ENCODE assay signal across 12 cellular contexts in the genomic region with DNA sequence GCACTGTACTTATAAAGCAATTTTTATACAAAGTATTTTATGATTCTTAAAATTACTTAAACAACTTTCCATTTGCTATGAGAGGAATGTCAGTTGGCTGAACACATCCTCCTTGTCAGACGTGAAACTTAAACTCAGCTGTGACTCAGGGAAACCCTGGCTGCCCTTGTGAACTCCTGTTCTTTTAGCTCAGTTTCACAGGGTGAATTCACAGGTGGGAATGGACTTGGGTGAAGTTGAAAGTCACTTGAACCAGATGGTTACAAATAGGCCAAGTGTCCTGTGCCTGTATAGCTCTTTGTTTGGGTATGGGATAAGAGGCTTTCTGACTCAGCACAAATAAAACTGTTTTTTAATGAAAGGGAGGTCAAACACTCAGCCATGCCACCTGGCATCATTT.
DNase-seq lines count a peak whose midpoint lies in the region; ATAC-seq and TF ChIP-seq lines count a peak whose summit lies in the region.
"Had no signal": no experiment of that assay in that cellular context is flagged by ENCODE, and none has a peak within 500 bp of the region (broad histone marks: within the 10 kb centered on the region; RNA-seq: fewer than 3 reads in every experiment).

No MANE protein-coding gene starts in this region.

- 23 to 27% methylated on average over 1 of the region's 1 CpG for WGBS in testis, 2 donors

- intact Hi-C loops in testis (cut with DNase I; ENCODE audit: low total_unique reads) = no loop called here

- H3K9me3 ChIP-seq in MG63 (no peaks in the 10 kb centered on the region), testis (no peaks in the 10 kb centered on the region)

- DNase-seq in AG09309 (ENCODE audit: low read depth) (peak; percentile 14), MG63 (peak; percentile 39), cardiac fibroblast (ENCODE audit: low read depth in 2 of 2) (peak; percentile 52 to 82), myocyte (ENCODE audit: low read depth) (peak; percentile 65), NCI-H82 (lab: John Stamatoyannopoulos, UW) (no peak), testis (no peak)
- no peak for DNase-seq in activated naive CD4-positive, alpha-beta T cell treated with Interleukin-2 at 50 U/mL for 16 hours
- DNase-seq: activated CD4-positive, alpha-beta T cell treated with anti-CD3 and anti-CD28 coated beads for 36 hours; C1 segment of cervical spinal cord; heart left ventricle; NCI-H446 had no signal

- H3K27ac ChIP-seq in testis = no peak overlapping the region
- H3K27ac ChIP-seq: heart left ventricle had no signal

- no peak for ATAC-seq in HG02884 (IDR thresholded peaks at IDR 0.05; ENCODE audit: unreplicated experiment)
- ATAC-seq: activated CD4-positive, alpha-beta T cell treated with anti-CD3 and anti-CD28 coated beads for 36 hours; heart left ventricle had no signal

- TF ChIP-seq CTCF in AG09309 (IDR thresholded peaks at IDR 0.05; ENCODE audit: control insufficient read depth, insufficient read depth, low read depth, low read length, missing control alignments) = no peak
- TF ChIP-seq CTCF in cardiac fibroblast (IDR thresholded peaks at IDR 0.05; ENCODE audit: low read depth, low read length) = no peak
- TF ChIP-seq CTCF in testis (IDR thresholded peaks at IDR 0.05) = no peak

- TF ChIP-seq POLR2A in testis (IDR thresholded peaks at IDR 0.05) = no peak

- H3K36me3 ChIP-seq in MG63 (no peaks in the 10 kb centered on the region), testis (ENCODE audit: low read depth, missing control alignments) (no peaks in the 10 kb centered on the region)
- H3K36me3 ChIP-seq: heart left ventricle had no signal

- H3K27me3 ChIP-seq in MG63 (no peaks in the 10 kb centered on the region), testis (no peaks in the 10 kb centered on the region)
- H3K27me3 ChIP-seq: heart left ventricle had no signal

- no peak overlapping the region for H3K4me3 ChIP-seq in AG09309 (ENCODE audit: control insufficient read depth, low read depth, low read length)
- H3K4me3 ChIP-seq in MG63 = no peak overlapping the region
- H3K4me3 ChIP-seq in cardiac fibroblast (replicated peaks in 1 of 2; ENCODE audit: low read depth in 2 of 2, low read length in 2 of 2) = no peak overlapping the region
- no peak overlapping the region for H3K4me3 ChIP-seq in testis
- H3K4me3 ChIP-seq: heart left ventricle had no signal

- H3K4me1 ChIP-seq in testis = no peaks in the 10 kb centered on the region
- H3K4me1 ChIP-seq: heart left ventricle had no signal

Comparison
In these comparisons a context has a peak if more than half of its experiments do, and no peak if none do; other contexts are left out.
1. DNase-seq: peak in AG09309 (single experiment), MG63 (single experiment), cardiac fibroblast (2 of 2) and myocyte (single experiment); none in NCI-H82 (single experiment), testis (single experiment) and activated naive CD4-positive, alpha-beta T cell treated with Interleukin-2 at 50 U/mL for 16 hours (single experiment).